18 cellular contexts compared by ENCODE assay signal in the genomic region with DNA sequence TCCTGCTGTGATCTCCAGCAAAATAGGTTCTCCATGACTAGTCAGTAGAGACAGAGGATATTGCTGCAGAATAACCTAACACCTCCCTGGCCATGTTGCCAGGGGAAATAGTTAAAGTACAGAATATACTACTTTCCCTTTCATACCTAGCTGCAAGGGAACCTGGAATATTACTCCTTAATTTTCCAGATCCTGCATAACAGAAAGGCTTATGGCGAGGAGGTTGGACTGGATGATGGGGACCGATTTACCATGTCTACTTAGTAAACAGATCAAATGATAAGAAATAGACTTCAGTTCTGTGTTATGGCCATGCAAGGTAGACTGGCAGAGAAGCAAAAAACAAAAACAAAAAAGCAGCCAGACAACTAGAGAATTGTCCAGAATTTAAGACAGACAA.
DNase-seq lines count a peak whose midpoint lies in the region; ATAC-seq, FAIRE-seq and TF ChIP-seq lines count a peak whose summit lies in the region.
"Had no signal": no experiment of that assay in that cellular context is flagged by ENCODE, and none has a peak within 500 bp of the region (broad histone marks: within the 10 kb centered on the region; RNA-seq: fewer than 3 reads in every experiment).

No MANE protein-coding gene starts in this region.

- no peak overlapping the region for H3K4me3 ChIP-seq in HepG2 (replicated peaks in 1 of 3; ENCODE audit: insufficient read depth in 1 of 3, low read depth in 2 of 3, low read length in 3 of 3)
- H3K4me3 ChIP-seq in right lobe of liver: no peak overlapping the region
- H3K4me3 ChIP-seq in HEK293 (ENCODE audit: low read depth, low read length): no peak overlapping the region
- no peak overlapping the region for H3K4me3 ChIP-seq in hepatocyte
- H3K4me3 ChIP-seq: BLaER1 had no signal

- H3K9ac ChIP-seq in HepG2 (ENCODE audit: insufficient read depth, low read depth, low read length): no peak overlapping the region
- H3K9ac ChIP-seq: BLaER1 had no signal

- BruUV-seq in HepG2 (replicated peaks; lab: Mats Ljungman, UMichigan): no TSS peak

- peaks cover 6% of the 10 kb centered on the region; the same call in 1 of the 2 replicates for H3K9me3 ChIP-seq in HepG2 (ENCODE audit: low read length)
- no peaks in the 10 kb centered on the region for H3K9me3 ChIP-seq in right lobe of liver
- H3K9me3 ChIP-seq in HEK293 (ENCODE audit: control insufficient read depth, insufficient read depth, low read depth, low read length): no peaks in the 10 kb centered on the region
- H3K9me3 ChIP-seq in hepatocyte (ENCODE audit: low read depth): no peaks in the 10 kb centered on the region

- no peaks in the 10 kb centered on the region for H3K9me2 ChIP-seq in hepatocyte (replicated peaks; ENCODE audit: insufficient read depth)

- H3K36me3 ChIP-seq in HepG2 (replicated peaks in 1 of 2; ENCODE audit: control insufficient read depth in 1 of 2, insufficient read depth in 2 of 2, low read length in 2 of 2) (no peaks in the 10 kb centered on the region; a peak in 2 of 5 replicates), right lobe of liver (no peaks in the 10 kb centered on the region), HEK293 (ENCODE audit: control insufficient read depth in 2 of 2, insufficient read depth in 1 of 2, low read length in 2 of 2) (no peaks in the 10 kb centered on the region), hepatocyte (replicated peaks; ENCODE audit: insufficient read depth, low read depth) (no peaks in the 10 kb centered on the region)

- 91% methylated on average over 2 of the region's 2 CpGs for WGBS in HepG2 (ENCODE audit: low lambda C conversion rate)
- WGBS in right lobe of liver (ENCODE audit: insufficient coverage, low coverage, low lambda C conversion rate, missing lambda C conversion rate): 100% methylated on average over 2 of the region's 2 CpGs
- 95% methylated on average over 2 of the region's 2 CpGs for WGBS in hepatocyte (ENCODE audit: low lambda C conversion rate, missing lambda C conversion rate)

- intact Hi-C loops in HepG2 (cut with micrococcal nuclease; ENCODE audit: unreplicated experiment): loop anchor here (5.0 kb wide), 2 partner anchors 36 to 84 kb away; no protein-coding TSS in a partner anchor
- intact Hi-C loops in right lobe of liver (cut with DNase I): no loop called here

- FAIRE-seq in HepG2 (lab: Jason Lieb, UNC): peak; percentile 8
- FAIRE-seq: GM12892, GM18507, HTR-8/SVneo had no signal

- H3K4me2 ChIP-seq in HepG2 (ENCODE audit: low read depth, low read length): no peak overlapping the region
- no peak overlapping the region for H3K4me2 ChIP-seq in hepatocyte
- H3K4me2 ChIP-seq: BLaER1 had no signal

- peaks cover 86% of the 10 kb centered on the region for H3K4me1 ChIP-seq in HepG2 (ENCODE audit: insufficient read depth, low read length)
- peaks cover 3 to 48% (median 20%) of the 10 kb centered on the region in 4 donors for H3K4me1 ChIP-seq in right lobe of liver
- H3K4me1 ChIP-seq in HEK293 (ENCODE audit: control insufficient read depth, insufficient read depth, low read length): peaks cover 25% of the 10 kb centered on the region
- H3K4me1 ChIP-seq in hepatocyte (ENCODE audit: insufficient read depth): peaks cover 31% of the 10 kb centered on the region

- H3K27ac ChIP-seq in HepG2 (ENCODE audit: extremely low read length, insufficient read depth, low read length) (peak overlapping the region; percentile 57), right lobe of liver (no peak overlapping the region), HEK293 (ENCODE audit: extremely low read depth, low read depth, low read length) (no peak overlapping the region), hepatocyte (peak overlapping the region; percentile 47)
- H3K27ac ChIP-seq: 22Rv1, BLaER1 had no signal

- H3K27me3 ChIP-seq in HepG2 (ENCODE audit: control insufficient read depth in 1 of 2, insufficient read depth in 2 of 2, low read length in 2 of 2) (no peaks in the 10 kb centered on the region), right lobe of liver (no peaks in the 10 kb centered on the region), hepatocyte (no peaks in the 10 kb centered on the region)
- H3K27me3 ChIP-seq: BLaER1 had no signal

- TF ChIP-seq EP300 in HepG2 (IDR thresholded peaks at IDR 0.05; ENCODE audit: low read depth in 2 of 2, low read length in 2 of 2) (no peak), HepG2 (CRISPR knock-in tag; IDR thresholded peaks at IDR 0.05; ENCODE audit: borderline replicate concordance) (no peak)

- ATAC-seq in HepG2: no peak
- ATAC-seq in right lobe of liver: no peak
- no peak for ATAC-seq in GM21526 (IDR thresholded peaks at IDR 0.05; ENCODE audit: low FRiP score, unreplicated experiment)

- TF ChIP-seq RAD21 in HepG2 (CRISPR knock-in tag; IDR thresholded peaks at IDR 0.05): no peak

- no peak for TF ChIP-seq CTCF in HepG2 (CRISPR knock-in tag; IDR thresholded peaks at IDR 0.05)
- TF ChIP-seq CTCF in right lobe of liver (IDR thresholded peaks at IDR 0.05): no peak
- TF ChIP-seq CTCF in HEK293 (tag by site-specific recombination; IDR thresholded peaks at IDR 0.05): no peak
- TF ChIP-seq CTCF in hepatocyte (IDR thresholded peaks at IDR 0.05; ENCODE audit: poor library complexity): no peak

- DNase-seq in HepG2 (ENCODE audit: low spot score) (no peak), right lobe of liver (no peak), hepatocyte (ENCODE audit: low spot score) (no peak), DMS153 (lab: John Stamatoyannopoulos, UW) (no peak), COLO829 (ENCODE audit: low spot score) (no peak)
- DNase-seq: CD4-positive, alpha-beta memory T cell; DMS 273 treated with DMSO at 0.1 percent for 48 hours; GDM1; GOT3; H7; KG1 had no signal

- H4K20me1 ChIP-seq in HepG2 (ENCODE audit: insufficient read depth, low read length): no peaks in the 10 kb centered on the region; the same call in 1 of the 2 replicates
- H4K20me1 ChIP-seq in hepatocyte (ENCODE audit: insufficient read depth, poor library complexity, severe bottlenecking): no peaks in the 10 kb centered on the region

- H3K79me2 ChIP-seq in HepG2 (ENCODE audit: insufficient read depth, low read length) (peaks cover 31% of the 10 kb centered on the region), hepatocyte (peaks cover 56% of the 10 kb centered on the region)

- CTCF ChIA-PET in HepG2 (lab: Yijun Ruan, JAX; ENCODE audit: low intra/inter-chr PET ratio, low total read pairs): no interaction called here
- CTCF ChIA-PET in HEK293 (lab: Yijun Ruan, JAX): interaction anchor here (1.0 kb wide), 1 partner anchor 131 kb away, joined by 3 read pairs; no protein-coding TSS in a partner anchor

- TF ChIP-seq POLR2A in HepG2 (IDR thresholded peaks at IDR 0.05; ENCODE audit: insufficient read depth in 1 of 2, low read depth in 2 of 2, low read length in 2 of 2): no peak
- no peak for TF ChIP-seq POLR2A in right lobe of liver (IDR thresholded peaks at IDR 0.05)

- POLR2A ChIA-PET in HepG2 (lab: Yijun Ruan, JAX): interaction anchor here (1.1 to 2.4 kb wide), 4 partner anchors 34 to 144 kb away, joined by 3 to 20 read pairs (median 4); no protein-coding TSS in a partner anchor
- POLR2A ChIA-PET in HEK293 (lab: Yijun Ruan, JAX): no interaction called here

- in situ Hi-C loops in HepG2 (cut with HindIII; ENCODE audit: extremely low pct_ligation_motif_present, low pct_unique_long_range_greater_than_20kb): no loop called here

- H2AFZ ChIP-seq in HepG2 (ENCODE audit: low read length) (no peak overlapping the region), hepatocyte (no peak overlapping the region)

TF ChIP-seq in HepG2, 621 proteins besides CTCF, POLR2A, EP300 and RAD21 (continues in another document):
- TF ChIP-seq PPARG (CRISPR knock-in tag; conservative IDR thresholded peaks at IDR 0.05) (no peak), MLXIP (CRISPR knock-in tag; IDR thresholded peaks at IDR 0.05; ENCODE audit: borderline replicate concordance) (no peak)

TF ChIP-seq in HEK293, 187 proteins besides CTCF, POLR2A, EP300 and RAD21:
- TF ChIP-seq SETDB1 (IDR thresholded peaks at IDR 0.05; ENCODE audit: insufficient read length, low read length) (peak; percentile 11), ZNF23 (tag by site-specific recombination; IDR thresholded peaks at IDR 0.05; ENCODE audit: borderline replicate concordance) (no peak), TRIM28 (IDR thresholded peaks at IDR 0.05; ENCODE audit: borderline replicate concordance, low read length) (peak; percentile 68; the same call in 1 of the 2 replicates), ZNF146 (tag by site-specific recombination; IDR thresholded peaks at IDR 0.05) (no peak), ZNF777 (tag by site-specific recombination; IDR thresholded peaks at IDR 0.05; ENCODE audit: borderline replicate concordance) (no peak)
- TF ChIP-seq, protein P1, sequence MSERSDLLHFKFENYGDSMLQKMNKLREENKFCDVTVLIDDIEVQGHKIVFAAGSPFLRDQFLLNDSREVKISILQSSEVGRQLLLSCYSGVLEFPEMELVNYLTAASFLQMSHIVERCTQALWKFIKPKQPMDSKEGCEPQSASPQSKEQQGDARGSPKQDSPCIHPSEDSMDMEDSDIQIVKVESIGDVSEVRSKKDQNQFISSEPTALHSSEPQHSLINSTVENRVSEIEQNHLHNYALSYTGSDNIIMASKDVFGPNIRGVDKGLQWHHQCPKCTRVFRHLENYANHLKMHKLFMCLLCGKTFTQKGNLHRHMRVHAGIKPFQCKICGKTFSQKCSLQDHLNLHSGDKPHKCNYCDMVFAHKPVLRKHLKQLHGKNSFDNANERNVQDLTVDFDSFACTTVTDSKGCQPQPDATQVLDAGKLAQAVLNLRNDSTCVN (tag by site-specific recombination; optimal IDR thresholded peaks at IDR 0.05): no peak

Comparison
In these comparisons a context has a peak if more than half of its experiments do, and no peak if none do; other contexts are left out.
1. H3K27ac ChIP-seq: peak in HepG2 (single experiment) and hepatocyte (single experiment); none in right lobe of liver (0 of 3) and HEK293 (single experiment).
2. Of the 63 proteins assayed by ChIP-seq in both HepG2 and HEK293: peak only in HepG2: YY1; only in HEK293: SETDB1; in both: none; in neither: 61.